31 cellular contexts compared by ENCODE assay signal in genomic region chr20:56540415-56540814, GRCh38. TPM values are rescaled to one million over a fixed set of nuclear protein-coding genes. Genes with fewer than 3 reads are reported as not detected.
DNase-seq lines count a peak whose midpoint lies in the region; TF ChIP-seq lines count a peak whose summit lies in the region.
"Had no signal": no experiment of that assay in that cellular context is flagged by ENCODE, and none has a peak within 500 bp of the region (broad histone marks: within the 10 kb centered on the region; RNA-seq: fewer than 3 reads in every experiment).

No MANE protein-coding gene starts in this region.

- H3K9me3 Mint-ChIP-seq in MCF 10A (ENCODE audit: unreplicated experiment), result no peaks in the 10 kb centered on the region
- H3K9me3 Mint-ChIP-seq: activated CD4-positive, alpha-beta memory T cell treated with anti-CD3 and anti-CD28 coated beads, Interleukin-2, amount 10 ng/mL, durations not matched to agents 7 days and 5 days; activated naive CD8-positive, alpha-beta T cell treated with anti-CD3 and anti-CD28 coated beads for 36 hours; central memory CD8-positive, alpha-beta T cell; T-helper 2 cell treated with Interferon-gamma antibody and Interleukin-4, amounts not matched to agents 5 μg/mL and 100 μg/mL, for 36 hours; WTC11 had no signal

- BruUV-seq in MCF 10A (replicated peaks; lab: Mats Ljungman, UMichigan), result no TSS peak

- no peak overlapping the region for H3K27ac ChIP-seq in breast epithelium
- H3K27ac ChIP-seq in brain microvascular endothelial cell, result no peak overlapping the region
- H3K27ac ChIP-seq: BLaER1 treated with 17β-estradiol and CSF1 and Interleukin-3, amounts not matched to agents 10 nM and 100 nM; heart right ventricle; psoas muscle; RWPE1; SK-N-MC had no signal

- H3K27me3 ChIP-seq in breast epithelium (no peaks in the 10 kb centered on the region), brain microvascular endothelial cell (replicated peaks) (no peaks in the 10 kb centered on the region)
- H3K27me3 ChIP-seq: BLaER1 treated with 17β-estradiol and CSF1 and Interleukin-3, amounts not matched to agents 10 nM and 100 nM; heart right ventricle had no signal

- no peaks in the 10 kb centered on the region for H3K4me1 Mint-ChIP-seq in MCF 10A (ENCODE audit: insufficient read depth, unreplicated experiment)
- H3K4me1 Mint-ChIP-seq: activated naive CD8-positive, alpha-beta T cell treated with anti-CD3 and anti-CD28 coated beads for 36 hours; central memory CD8-positive, alpha-beta T cell; WTC11 had no signal

- in situ Hi-C loops in brain microvascular endothelial cell (cut with HindIII; ENCODE audit: low pct_ligation_motif_present, low sequenced_read_pairs), result no loop called here

- no peaks in the 10 kb centered on the region for H3K9me3 ChIP-seq in breast epithelium
- H3K9me3 ChIP-seq: BLaER1 treated with 17β-estradiol and CSF1 and Interleukin-3, amounts not matched to agents 10 nM and 100 nM; psoas muscle had no signal

- H3K27ac Mint-ChIP-seq in MCF 10A (ENCODE audit: low read depth, unreplicated experiment), result no peak overlapping the region
- H3K27ac Mint-ChIP-seq: activated CD4-positive, alpha-beta memory T cell treated with anti-CD3 and anti-CD28 coated beads, Interleukin-2, amount 10 ng/mL, durations not matched to agents 7 days and 5 days; activated naive CD8-positive, alpha-beta T cell treated with anti-CD3 and anti-CD28 coated beads for 36 hours; T-helper 2 cell treated with Interferon-gamma antibody and Interleukin-4, amounts not matched to agents 5 μg/mL and 100 μg/mL, for 36 hours; WTC11 had no signal

- no peaks in the 10 kb centered on the region for H3K36me3 ChIP-seq in breast epithelium
- no peaks in the 10 kb centered on the region for H3K36me3 ChIP-seq in brain microvascular endothelial cell (replicated peaks)
- H3K36me3 ChIP-seq: BLaER1 treated with 17β-estradiol and CSF1 and Interleukin-3, amounts not matched to agents 10 nM and 100 nM; heart right ventricle had no signal

- TF ChIP-seq CTCF in MCF 10A (IDR thresholded peaks at IDR 0.05; ENCODE audit: unreplicated experiment), result no peak
- no peak for TF ChIP-seq CTCF in breast epithelium (IDR thresholded peaks at IDR 0.05)
- no peak for TF ChIP-seq CTCF in brain microvascular endothelial cell (IDR thresholded peaks at IDR 0.05; ENCODE audit: low read depth, low read length, missing control alignments)

- no peaks in the 10 kb centered on the region for H3K4me1 ChIP-seq in breast epithelium
- H3K4me1 ChIP-seq: BLaER1 treated with 17β-estradiol and CSF1 and Interleukin-3, amounts not matched to agents 10 nM and 100 nM; heart right ventricle; psoas muscle had no signal

- DNase-seq in MCF 10A (ENCODE audit: unreplicated experiment), result peak; percentile 8
- DNase-seq in breast epithelium (ENCODE audit: low spot score in 2 of 2), result no peak
- peak; percentile 17 for DNase-seq in LHCN-M2 (ENCODE audit: low read depth)
- peak; percentile 19 for DNase-seq in brain microvascular endothelial cell
- no peak for DNase-seq in NCI-H2081 (lab: John Stamatoyannopoulos, UW)
- DNase-seq in KG1 (lab: John Stamatoyannopoulos, UW), result no peak
- DNase-seq in activated CD4-positive, alpha-beta T cell treated with anti-CD3 and anti-CD28 coated beads for 48 hours, result no peak
- DNase-seq in activated gamma-delta T cell treated with Interleukin-2 at 50 U/mL for 16 hours, result no peak
- DNase-seq: activated CD4-positive, alpha-beta memory T cell treated with anti-CD3 and anti-CD28 coated beads, Interleukin-2, amount 10 ng/mL, durations not matched to agents 7 days and 5 days; activated naive CD8-positive, alpha-beta T cell treated with anti-CD3 and anti-CD28 coated beads for 36 hours; COR-L47; DMS79; heart right ventricle; mesendoderm; NCI-H1048; NCI-H187; NCI-H69; nucleus accumbens; psoas muscle; trophoblast cell had no signal

- POLR2A ChIA-PET in MCF 10A (lab: Yijun Ruan, JAX), result no interaction called here

- CTCF ChIA-PET in MCF 10A (lab: Yijun Ruan, JAX), result interaction anchor here (0.6 to 3.5 kb wide), 6 partner anchors 9 to 1824 kb away, joined by 3 to 23 read pairs (median 3); no protein-coding TSS in a partner anchor

- TF ChIP-seq POLR2A in breast epithelium (IDR thresholded peaks at IDR 0.05), result no peak

- H3K27me3 Mint-ChIP-seq in MCF 10A (ENCODE audit: insufficient read depth, unreplicated experiment), result no peaks in the 10 kb centered on the region
- H3K27me3 Mint-ChIP-seq: activated naive CD8-positive, alpha-beta T cell treated with anti-CD3 and anti-CD28 coated beads for 36 hours; central memory CD8-positive, alpha-beta T cell had no signal

- intact Hi-C loops in MCF 10A (cut with micrococcal nuclease) (no loop called here), breast epithelium (cut with DNase I; ENCODE audit: low total_unique reads) (no loop called here)

- no peak overlapping the region for H3K4me3 Mint-ChIP-seq in MCF 10A (ENCODE audit: unreplicated experiment)
- H3K4me3 Mint-ChIP-seq: activated CD4-positive, alpha-beta memory T cell treated with anti-CD3 and anti-CD28 coated beads, Interleukin-2, amount 10 ng/mL, durations not matched to agents 7 days and 5 days; activated naive CD8-positive, alpha-beta T cell treated with anti-CD3 and anti-CD28 coated beads for 36 hours; central memory CD8-positive, alpha-beta T cell; T-helper 2 cell treated with Interferon-gamma antibody and Interleukin-4, amounts not matched to agents 5 μg/mL and 100 μg/mL, for 36 hours; WTC11 had no signal

- H3K36me3 Mint-ChIP-seq in MCF 10A (ENCODE audit: insufficient read depth, unreplicated experiment), result no peaks in the 10 kb centered on the region
- H3K36me3 Mint-ChIP-seq: activated naive CD8-positive, alpha-beta T cell treated with anti-CD3 and anti-CD28 coated beads for 36 hours; WTC11 had no signal

- H3K4me3 ChIP-seq in breast epithelium (no peak overlapping the region), brain microvascular endothelial cell (ENCODE audit: low read depth, low read length) (no peak overlapping the region)
- H3K4me3 ChIP-seq: BLaER1 treated with 17β-estradiol and CSF1 and Interleukin-3, amounts not matched to agents 10 nM and 100 nM; GM12878; heart right ventricle; psoas muscle; SK-N-MC had no signal

RNA-seq across cellular contexts. Expression of gene FAM209B, which starts 7.4 kb away (rescaled TPM):
- total RNA-seq in MCF 10A (2022) (not detected in 2 replicates), breast epithelium (not detected), LHCN-M2 (2014; rRNA removed) (not detected in 2 replicates)
- polyA plus RNA-seq in LHCN-M2 (2012), result 0.10 TPM
- total RNA-seq: astrocyte, endothelial cell of umbilical vein, myocyte, skeletal muscle tissue had no signal

RNA-seq across cellular contexts. Expression of gene FAM209A, which starts 15.9 kb away (rescaled TPM):
- 0.42 TPM in 1 of 2 replicates, not detected in the other for total RNA-seq in MCF 10A (2022)
- under 1 TPM in 1 of 3 donors, not detected in 2; 0.96 TPM for total RNA-seq in breast epithelium
- total RNA-seq in LHCN-M2 (2014; rRNA removed), result not detected in 2 replicates
- not detected for polyA plus RNA-seq in LHCN-M2 (2012)
- total RNA-seq: heart right ventricle, myocyte, skeletal muscle tissue had no signal

Comparison
In these comparisons a context has a peak if more than half of its experiments do, and no peak if none do; other contexts are left out.
1. DNase-seq: peak in MCF 10A (single experiment), LHCN-M2 (single experiment) and brain microvascular endothelial cell (single experiment); none in breast epithelium (0 of 2), NCI-H2081 (0 of 2), KG1 (single experiment), activated CD4-positive, alpha-beta T cell treated with anti-CD3 and anti-CD28 coated beads for 48 hours (single experiment) and activated gamma-delta T cell treated with Interleukin-2 at 50 U/mL for 16 hours (single experiment).